In the genomic region with DNA sequence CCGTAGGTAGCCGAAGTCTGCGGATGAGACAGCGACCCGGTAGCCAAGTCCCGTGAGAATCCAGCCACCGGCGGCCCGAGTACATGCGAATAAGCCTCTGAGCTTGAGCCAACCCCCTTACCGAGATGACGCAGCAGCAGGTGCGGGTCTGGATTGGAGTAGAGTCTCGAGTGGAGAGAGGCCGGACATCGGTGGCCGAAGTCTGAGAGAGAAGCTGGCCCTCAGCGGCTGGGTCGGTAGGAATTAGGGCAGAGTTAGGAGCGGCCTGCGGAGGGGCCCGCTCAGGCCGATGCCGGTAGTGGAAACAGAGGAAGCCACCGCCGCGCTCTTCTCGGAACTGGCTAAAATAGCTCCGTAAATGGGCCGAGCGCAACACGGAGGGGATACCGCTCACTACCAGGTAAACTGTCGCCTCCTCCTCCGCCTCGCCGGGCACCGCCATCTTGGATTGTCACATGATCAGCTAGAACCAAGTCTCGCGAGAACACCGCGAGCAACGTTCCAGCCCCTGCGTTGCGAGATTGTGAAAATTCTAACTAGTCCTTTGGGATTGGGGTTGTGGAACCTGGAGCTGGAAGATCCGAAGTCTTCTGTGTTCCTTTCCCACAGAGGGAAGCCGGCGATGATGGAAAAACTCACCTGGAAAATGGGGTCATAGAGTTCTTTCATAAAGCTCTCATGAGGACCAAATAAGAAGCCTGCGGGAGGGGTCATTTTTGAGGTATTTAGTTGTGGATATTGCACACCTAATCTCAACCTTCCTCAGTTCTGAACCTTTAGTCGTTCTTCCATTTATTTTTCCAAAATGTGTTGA, we compare ENCODE assay signal across 1 cellular context.
TF ChIP-seq lines count a peak whose summit lies in the region.

A gene with protein sequence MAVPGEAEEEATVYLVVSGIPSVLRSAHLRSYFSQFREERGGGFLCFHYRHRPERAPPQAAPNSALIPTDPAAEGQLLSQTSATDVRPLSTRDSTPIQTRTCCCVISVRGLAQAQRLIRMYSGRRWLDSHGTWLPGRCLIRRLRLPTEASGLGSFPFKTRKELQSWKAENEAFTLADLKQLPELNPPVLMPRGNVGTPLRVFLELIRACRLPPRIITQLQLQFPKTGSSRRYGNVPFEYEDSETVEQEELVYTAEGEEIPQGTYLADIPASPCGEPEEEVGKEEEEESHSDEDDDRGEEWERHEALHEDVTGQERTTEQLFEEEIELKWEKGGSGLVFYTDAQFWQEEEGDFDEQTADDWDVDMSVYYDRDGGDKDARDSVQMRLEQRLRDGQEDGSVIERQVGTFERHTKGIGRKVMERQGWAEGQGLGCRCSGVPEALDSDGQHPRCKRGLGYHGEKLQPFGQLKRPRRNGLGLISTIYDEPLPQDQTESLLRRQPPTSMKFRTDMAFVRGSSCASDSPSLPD (minus strand): TSS at position 467 of the 814 bp plus-strand sequence. CDS start 25 bp downstream, at position 442.

TF ChIP-seq in WTC11, 78 proteins besides CTCF, POLR2A, EP300 and RAD21 (continued from another document and continues in another):
- TF ChIP-seq, protein P1, sequence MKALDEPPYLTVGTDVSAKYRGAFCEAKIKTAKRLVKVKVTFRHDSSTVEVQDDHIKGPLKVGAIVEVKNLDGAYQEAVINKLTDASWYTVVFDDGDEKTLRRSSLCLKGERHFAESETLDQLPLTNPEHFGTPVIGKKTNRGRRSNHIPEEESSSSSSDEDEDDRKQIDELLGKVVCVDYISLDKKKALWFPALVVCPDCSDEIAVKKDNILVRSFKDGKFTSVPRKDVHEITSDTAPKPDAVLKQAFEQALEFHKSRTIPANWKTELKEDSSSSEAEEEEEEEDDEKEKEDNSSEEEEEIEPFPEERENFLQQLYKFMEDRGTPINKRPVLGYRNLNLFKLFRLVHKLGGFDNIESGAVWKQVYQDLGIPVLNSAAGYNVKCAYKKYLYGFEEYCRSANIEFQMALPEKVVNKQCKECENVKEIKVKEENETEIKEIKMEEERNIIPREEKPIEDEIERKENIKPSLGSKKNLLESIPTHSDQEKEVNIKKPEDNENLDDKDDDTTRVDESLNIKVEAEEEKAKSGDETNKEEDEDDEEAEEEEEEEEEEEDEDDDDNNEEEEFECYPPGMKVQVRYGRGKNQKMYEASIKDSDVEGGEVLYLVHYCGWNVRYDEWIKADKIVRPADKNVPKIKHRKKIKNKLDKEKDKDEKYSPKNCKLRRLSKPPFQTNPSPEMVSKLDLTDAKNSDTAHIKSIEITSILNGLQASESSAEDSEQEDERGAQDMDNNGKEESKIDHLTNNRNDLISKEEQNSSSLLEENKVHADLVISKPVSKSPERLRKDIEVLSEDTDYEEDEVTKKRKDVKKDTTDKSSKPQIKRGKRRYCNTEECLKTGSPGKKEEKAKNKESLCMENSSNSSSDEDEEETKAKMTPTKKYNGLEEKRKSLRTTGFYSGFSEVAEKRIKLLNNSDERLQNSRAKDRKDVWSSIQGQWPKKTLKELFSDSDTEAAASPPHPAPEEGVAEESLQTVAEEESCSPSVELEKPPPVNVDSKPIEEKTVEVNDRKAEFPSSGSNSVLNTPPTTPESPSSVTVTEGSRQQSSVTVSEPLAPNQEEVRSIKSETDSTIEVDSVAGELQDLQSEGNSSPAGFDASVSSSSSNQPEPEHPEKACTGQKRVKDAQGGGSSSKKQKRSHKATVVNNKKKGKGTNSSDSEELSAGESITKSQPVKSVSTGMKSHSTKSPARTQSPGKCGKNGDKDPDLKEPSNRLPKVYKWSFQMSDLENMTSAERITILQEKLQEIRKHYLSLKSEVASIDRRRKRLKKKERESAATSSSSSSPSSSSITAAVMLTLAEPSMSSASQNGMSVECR (CRISPR knock-in tag; IDR thresholded peaks at IDR 0.05; ENCODE audit: borderline replicate concordance): peak; percentile 83; the same call in 1 of the 2 replicates
- TF ChIP-seq MYBL2 (CRISPR knock-in tag; IDR thresholded peaks at IDR 0.05): no peak
- no peak for TF ChIP-seq ESRRA (CRISPR knock-in tag; IDR thresholded peaks at IDR 0.05; ENCODE audit: borderline replicate concordance)
- TF ChIP-seq MXD4 (CRISPR knock-in tag; IDR thresholded peaks at IDR 0.05; ENCODE audit: borderline replicate concordance): no peak
- TF ChIP-seq NR1H2 (CRISPR knock-in tag; IDR thresholded peaks at IDR 0.05): no peak
- TF ChIP-seq ZNF396 (CRISPR knock-in tag; IDR thresholded peaks at IDR 0.05; ENCODE audit: borderline replicate concordance): no peak
- peak; percentile 49; the same call in 1 of the 2 replicates for TF ChIP-seq FOXP1 (CRISPR knock-in tag; IDR thresholded peaks at IDR 0.05; ENCODE audit: borderline replicate concordance)
- TF ChIP-seq ZNF263 (CRISPR knock-in tag; IDR thresholded peaks at IDR 0.05; ENCODE audit: low read depth): no peak
- TF ChIP-seq FOXP4 (CRISPR knock-in tag; IDR thresholded peaks at IDR 0.05): no peak
- TF ChIP-seq SMAD3 (CRISPR knock-in tag; IDR thresholded peaks at IDR 0.05; ENCODE audit: borderline replicate concordance): peak; percentile 69; the same call in 1 of the 2 replicates
- no peak for TF ChIP-seq AFF4 (CRISPR knock-in tag; IDR thresholded peaks at IDR 0.05; ENCODE audit: borderline replicate concordance)
- TF ChIP-seq ZNF138 (CRISPR knock-in tag; conservative IDR thresholded peaks at IDR 0.05): no peak
- peak; percentile 61; the same call in 1 of the 2 replicates for TF ChIP-seq TEAD1 (CRISPR knock-in tag; IDR thresholded peaks at IDR 0.05)
- no peak for TF ChIP-seq IRF2 (CRISPR knock-in tag; IDR thresholded peaks at IDR 0.05; ENCODE audit: borderline replicate concordance, low read depth)
- TF ChIP-seq ZNF532 (CRISPR knock-in tag; IDR thresholded peaks at IDR 0.05; ENCODE audit: borderline replicate concordance): no peak
- TF ChIP-seq EMX1 (CRISPR knock-in tag; IDR thresholded peaks at IDR 0.05): no peak
- TF ChIP-seq RELA (CRISPR knock-in tag; IDR thresholded peaks at IDR 0.05; ENCODE audit: borderline replicate concordance): no peak
- peak; percentile 55; the same call in 1 of the 2 replicates for TF ChIP-seq MAX (CRISPR knock-in tag; IDR thresholded peaks at IDR 0.05)
- no peak for TF ChIP-seq ATF1 (CRISPR knock-in tag; IDR thresholded peaks at IDR 0.05)
- TF ChIP-seq, protein P2, sequence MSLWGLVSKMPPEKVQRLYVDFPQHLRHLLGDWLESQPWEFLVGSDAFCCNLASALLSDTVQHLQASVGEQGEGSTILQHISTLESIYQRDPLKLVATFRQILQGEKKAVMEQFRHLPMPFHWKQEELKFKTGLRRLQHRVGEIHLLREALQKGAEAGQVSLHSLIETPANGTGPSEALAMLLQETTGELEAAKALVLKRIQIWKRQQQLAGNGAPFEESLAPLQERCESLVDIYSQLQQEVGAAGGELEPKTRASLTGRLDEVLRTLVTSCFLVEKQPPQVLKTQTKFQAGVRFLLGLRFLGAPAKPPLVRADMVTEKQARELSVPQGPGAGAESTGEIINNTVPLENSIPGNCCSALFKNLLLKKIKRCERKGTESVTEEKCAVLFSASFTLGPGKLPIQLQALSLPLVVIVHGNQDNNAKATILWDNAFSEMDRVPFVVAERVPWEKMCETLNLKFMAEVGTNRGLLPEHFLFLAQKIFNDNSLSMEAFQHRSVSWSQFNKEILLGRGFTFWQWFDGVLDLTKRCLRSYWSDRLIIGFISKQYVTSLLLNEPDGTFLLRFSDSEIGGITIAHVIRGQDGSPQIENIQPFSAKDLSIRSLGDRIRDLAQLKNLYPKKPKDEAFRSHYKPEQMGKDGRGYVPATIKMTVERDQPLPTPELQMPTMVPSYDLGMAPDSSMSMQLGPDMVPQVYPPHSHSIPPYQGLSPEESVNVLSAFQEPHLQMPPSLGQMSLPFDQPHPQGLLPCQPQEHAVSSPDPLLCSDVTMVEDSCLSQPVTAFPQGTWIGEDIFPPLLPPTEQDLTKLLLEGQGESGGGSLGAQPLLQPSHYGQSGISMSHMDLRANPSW (CRISPR knock-in tag; conservative IDR thresholded peaks at IDR 0.05; ENCODE audit: low read depth): no peak
- TF ChIP-seq IRF1 (CRISPR knock-in tag; IDR thresholded peaks at IDR 0.05): no peak
- TF ChIP-seq HMGA2 (CRISPR knock-in tag; IDR thresholded peaks at IDR 0.05): no peak
- no peak for TF ChIP-seq ZNF423 (CRISPR knock-in tag; IDR thresholded peaks at IDR 0.05)
- TF ChIP-seq, protein P3, sequence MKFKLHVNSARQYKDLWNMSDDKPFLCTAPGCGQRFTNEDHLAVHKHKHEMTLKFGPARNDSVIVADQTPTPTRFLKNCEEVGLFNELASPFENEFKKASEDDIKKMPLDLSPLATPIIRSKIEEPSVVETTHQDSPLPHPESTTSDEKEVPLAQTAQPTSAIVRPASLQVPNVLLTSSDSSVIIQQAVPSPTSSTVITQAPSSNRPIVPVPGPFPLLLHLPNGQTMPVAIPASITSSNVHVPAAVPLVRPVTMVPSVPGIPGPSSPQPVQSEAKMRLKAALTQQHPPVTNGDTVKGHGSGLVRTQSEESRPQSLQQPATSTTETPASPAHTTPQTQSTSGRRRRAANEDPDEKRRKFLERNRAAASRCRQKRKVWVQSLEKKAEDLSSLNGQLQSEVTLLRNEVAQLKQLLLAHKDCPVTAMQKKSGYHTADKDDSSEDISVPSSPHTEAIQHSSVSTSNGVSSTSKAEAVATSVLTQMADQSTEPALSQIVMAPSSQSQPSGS (CRISPR knock-in tag; IDR thresholded peaks at IDR 0.05; ENCODE audit: borderline replicate concordance, low read depth): no peak
- no peak for TF ChIP-seq PRRX2 (CRISPR knock-in tag; IDR thresholded peaks at IDR 0.05)
